12 cellular contexts compared by ENCODE assay signal in genomic region chr12:13725049-13725448, GRCh38.
DNase-seq lines count a peak whose midpoint lies in the region; ATAC-seq and TF ChIP-seq lines count a peak whose summit lies in the region.
"Had no signal": no experiment of that assay in that cellular context is flagged by ENCODE, and none has a peak within 500 bp of the region (broad histone marks: within the 10 kb centered on the region; RNA-seq: fewer than 3 reads in every experiment).

No MANE protein-coding gene starts in this region.

- DNase-seq in Caki2 (ENCODE audit: low read depth) (peak; percentile 26), D341Med (ENCODE audit: low spot score) (peak; percentile 55), T1000 (lab: John Stamatoyannopoulos, UW) (peak; percentile 3), mucosa of descending colon (no peak), activated T-cell treated with anti-CD3 and anti-CD28 coated beads for 4 hours (no peak)
- DNase-seq: BE2C; CD4-positive, alpha-beta memory T cell; DND-41; GDM1; HCEC 1CT had no signal

- intact Hi-C loops in mucosa of descending colon (cut with DNase I, micrococcal nuclease): no loop called here

- H3K4me1 ChIP-seq in mucosa of descending colon (ENCODE audit: low read depth): no peaks in the 10 kb centered on the region
- H3K4me1 ChIP-seq: BE2C had no signal

- H3K36me3 ChIP-seq in mucosa of descending colon (ENCODE audit: low read depth): no peaks in the 10 kb centered on the region
- H3K36me3 ChIP-seq: BE2C had no signal

- H3K4me3 ChIP-seq in mucosa of descending colon: no peak overlapping the region
- H3K4me3 ChIP-seq: A549 had no signal

- ATAC-seq in mucosa of descending colon: peak; percentile 57
- no peak for ATAC-seq in GM18520 (IDR thresholded peaks at IDR 0.05; ENCODE audit: unreplicated experiment)

- H3K9me3 ChIP-seq in mucosa of descending colon: no peaks in the 10 kb centered on the region
- H3K9me3 ChIP-seq: A549, BE2C had no signal

- in situ Hi-C loops in Caki2 (cut with HindIII; ENCODE audit: low pct_unique_long_range_greater_than_20kb, low sequenced_read_pairs): no loop called here

- TF ChIP-seq CTCF in mucosa of descending colon (IDR thresholded peaks at IDR 0.05): no peak

Comparison
In these comparisons a context has a peak if more than half of its experiments do, and no peak if none do; other contexts are left out.
1. DNase-seq: peak in Caki2 (single experiment), D341Med (single experiment) and T1000 (single experiment); none in mucosa of descending colon (0 of 3) and activated T-cell treated with anti-CD3 and anti-CD28 coated beads for 4 hours (single experiment).